In the genomic region with DNA sequence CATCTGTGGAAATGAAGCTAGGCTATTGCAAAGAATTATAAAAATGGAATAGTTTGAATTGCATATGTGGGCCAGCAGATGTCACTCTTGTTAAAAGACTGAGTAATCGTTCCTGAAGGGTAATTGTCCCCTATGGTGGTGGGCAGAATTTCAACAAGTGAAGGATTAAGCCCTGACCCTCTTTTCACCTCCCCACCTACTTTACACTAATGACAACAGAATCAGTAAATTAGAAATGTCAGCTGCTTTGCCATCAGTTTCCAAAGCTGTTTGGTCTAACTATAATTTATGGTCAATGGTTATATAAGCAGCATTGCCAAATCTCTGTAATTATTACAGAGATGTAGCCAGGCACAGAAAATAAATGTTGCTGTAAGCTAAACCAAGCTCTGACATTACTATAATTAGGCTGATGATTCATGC, we compare ENCODE assay signal across 9 cellular contexts.
DNase-seq lines count a peak whose midpoint lies in the region; ATAC-seq and TF ChIP-seq lines count a peak whose summit lies in the region.
"Had no signal": no experiment of that assay in that cellular context is flagged by ENCODE, and none has a peak within 500 bp of the region (broad histone marks: within the 10 kb centered on the region; RNA-seq: fewer than 3 reads in every experiment).

No MANE protein-coding gene starts in this region.

- H2AFZ ChIP-seq in GM23338 (no peak overlapping the region), SU-DHL-6 (ENCODE audit: low read depth, low read length, severe bottlenecking) (no peak overlapping the region), mesenchymal stem cell (ENCODE audit: low read depth, low read length) (no peak overlapping the region)

- no peaks in the 10 kb centered on the region for H3K9me3 Mint-ChIP-seq in GM23338

- no peak overlapping the region for H2AK5ac ChIP-seq in mesenchymal stem cell (ENCODE audit: low read length, severe bottlenecking)

- no peak overlapping the region for H3K23ac ChIP-seq in mesenchymal stem cell (ENCODE audit: low read length in 2 of 2)

- H4K20me1 ChIP-seq in GM23338 (replicated peaks; ENCODE audit: insufficient read depth) (no peaks in the 10 kb centered on the region), SU-DHL-6 (ENCODE audit: low read depth, low read length) (no peaks in the 10 kb centered on the region)

- H4K8ac ChIP-seq in mesenchymal stem cell (ENCODE audit: low read length) = no peak overlapping the region

- no peak overlapping the region for H3K4ac ChIP-seq in mesenchymal stem cell (ENCODE audit: low read depth in 1 of 2, low read length in 2 of 2)

- H3K79me2 ChIP-seq in GM23338 (replicated peaks; ENCODE audit: insufficient read depth) (no peaks in the 10 kb centered on the region), SU-DHL-6 (ENCODE audit: insufficient read depth, low read length) (no peaks in the 10 kb centered on the region)

- H3F3A ChIP-seq in GM23338 (replicated peaks; ENCODE audit: low read depth) = no peaks in the 10 kb centered on the region
- no peaks in the 10 kb centered on the region for H3F3A ChIP-seq in SU-DHL-6 (ENCODE audit: insufficient read depth)

- H3K9me2 ChIP-seq in GM23338 (ENCODE audit: insufficient read depth) (no peaks in the 10 kb centered on the region), SU-DHL-6 (replicated peaks; ENCODE audit: insufficient read depth, low read length) (no peaks in the 10 kb centered on the region)

- 0% methylated on average over 1 of the region's 1 CpG for WGBS in mesenchymal stem cell

- H3K9ac ChIP-seq in SU-DHL-6 (ENCODE audit: low read length) (no peak overlapping the region), mesenchymal stem cell (ENCODE audit: low read length) (no peak overlapping the region)

- H3K4me3 Mint-ChIP-seq in GM23338 = no peak overlapping the region

- no peak overlapping the region for H3K4me2 ChIP-seq in GM23338
- H3K4me2 ChIP-seq in SU-DHL-6 (ENCODE audit: low read depth, low read length, poor library complexity, severe bottlenecking) = no peak overlapping the region
- no peak overlapping the region for H3K4me2 ChIP-seq in mesenchymal stem cell (ENCODE audit: low read length, poor library complexity, severe bottlenecking)

- DNase-seq in ELF-1 (ENCODE audit: low read depth, low spot score) = peak; percentile 10
- peak; percentile 72 for DNase-seq in GM23338 (ENCODE audit: low spot score)
- DNase-seq in NCI-H1092 treated with DMSO at 0.1 percent for 48 hours (lab: John Stamatoyannopoulos, UW) = peak; percentile 66
- peak; percentile 82 for DNase-seq in mesenchymal stem cell
- DNase-seq in NK-92 treated with Interleukin-12 subunit alpha and Interleukin-12 subunit beta, amount 100 ng/mL, for 24 hours (lab: John Stamatoyannopoulos, UW) = no peak
- DNase-seq in kidney glomerular epithelial cell (lab: John Stamatoyannopoulos, UW) = no peak

- H2BK120ac ChIP-seq in mesenchymal stem cell (ENCODE audit: low read depth, low read length) = no peak overlapping the region

- ATAC-seq in GM23338 (peak; percentile 79), HG03196 (IDR thresholded peaks at IDR 0.05; ENCODE audit: unreplicated experiment) (no peak)

- no peak overlapping the region for H3K14ac ChIP-seq in mesenchymal stem cell (ENCODE audit: low read length in 2 of 2)

- no peak overlapping the region for H4K91ac ChIP-seq in mesenchymal stem cell (ENCODE audit: low read length)

- no peak overlapping the region for H2BK15ac ChIP-seq in mesenchymal stem cell (ENCODE audit: low read depth, poor library complexity, severe bottlenecking)

- H3K27ac Mint-ChIP-seq in GM23338 = no peak overlapping the region

- no peak overlapping the region for H2BK5ac ChIP-seq in mesenchymal stem cell (ENCODE audit: low read depth, low read length, poor library complexity, severe bottlenecking)

- H3K79me1 ChIP-seq in mesenchymal stem cell (replicated peaks; ENCODE audit: low read length, poor library complexity, severe bottlenecking) = no peaks in the 10 kb centered on the region

- H3K27me3 ChIP-seq in GM23338 (ENCODE audit: insufficient read depth) (no peaks in the 10 kb centered on the region), SU-DHL-6 (ENCODE audit: low read length) (no peaks in the 10 kb centered on the region), mesenchymal stem cell (ENCODE audit: control insufficient read depth in 1 of 2, insufficient read depth in 1 of 2, low read length in 2 of 2) (no peaks in the 10 kb centered on the region)

- H3K9me3 ChIP-seq in SU-DHL-6 (ENCODE audit: insufficient read depth, low read length) (no peaks in the 10 kb centered on the region), mesenchymal stem cell (ENCODE audit: control insufficient read depth, low read length) (no peaks in the 10 kb centered on the region)

- TF ChIP-seq CTCF in GM23338 (conservative IDR thresholded peaks at IDR 0.05; ENCODE audit: low read depth in 2 of 2) = peak; percentile 74 to 76
- peak; percentile 63 for TF ChIP-seq CTCF in SU-DHL-6 (IDR thresholded peaks at IDR 0.05; ENCODE audit: insufficient read depth, low read length, poor library complexity, severe bottlenecking)

- H3K4me1 Mint-ChIP-seq in GM23338 = peaks cover 18% of the 10 kb centered on the region; the same call in 2 of the 3 replicates

- H3K27me3 Mint-ChIP-seq in GM23338 (ENCODE audit: insufficient read depth, low read depth, poor library complexity) = peaks cover 8% of the 10 kb centered on the region

- no peaks in the 10 kb centered on the region for H3K36me3 Mint-ChIP-seq in GM23338 (ENCODE audit: low read depth)

- no peak overlapping the region for H3K4me3 ChIP-seq in GM23338
- H3K4me3 ChIP-seq in SU-DHL-6 (ENCODE audit: insufficient read depth, low read length, poor library complexity, severe bottlenecking) = no peak overlapping the region
- no peak overlapping the region for H3K4me3 ChIP-seq in mesenchymal stem cell (ENCODE audit: insufficient read depth in 1 of 2, low read depth in 1 of 2, low read length in 2 of 2)

- no peak overlapping the region for H2BK12ac ChIP-seq in mesenchymal stem cell (ENCODE audit: low read length in 2 of 2)

- peaks cover 11% of the 10 kb centered on the region for H3K4me1 ChIP-seq in GM23338 (ENCODE audit: insufficient read depth)
- H3K4me1 ChIP-seq in mesenchymal stem cell (ENCODE audit: control insufficient read depth, insufficient read depth, low read depth, low read length) = no peaks in the 10 kb centered on the region

- no peak overlapping the region for H3K18ac ChIP-seq in mesenchymal stem cell (ENCODE audit: low read depth in 1 of 2, low read length in 2 of 2)

- H3K27ac ChIP-seq in GM23338 (ENCODE audit: low read depth) (no peak overlapping the region), SU-DHL-6 (ENCODE audit: low read depth, low read length) (no peak overlapping the region), mesenchymal stem cell (ENCODE audit: low read length, poor library complexity, severe bottlenecking) (no peak overlapping the region)
- H3K27ac ChIP-seq: epithelial cell of prostate had no signal

- H3K36me3 ChIP-seq in GM23338 (ENCODE audit: insufficient read depth) (no peaks in the 10 kb centered on the region), SU-DHL-6 (ENCODE audit: low read length) (no peaks in the 10 kb centered on the region), mesenchymal stem cell (ENCODE audit: control insufficient read depth in 1 of 2, insufficient read depth in 2 of 2, low read depth in 1 of 2, low read length in 2 of 2) (no peaks in the 10 kb centered on the region)

TF ChIP-seq in GM23338, 12 proteins besides CTCF, POLR2A, EP300 and RAD21 (continues in another document):
- TF ChIP-seq CREB1 (CRISPR knock-in tag; IDR thresholded peaks at IDR 0.05; ENCODE audit: low read depth) = no peak

Comparison
In these comparisons a context has a peak if more than half of its experiments do, and no peak if none do; other contexts are left out.
1. DNase-seq: peak in ELF-1 (single experiment), GM23338 (single experiment), NCI-H1092 treated with DMSO at 0.1 percent for 48 hours (single experiment) and mesenchymal stem cell (single experiment); none in NK-92 treated with Interleukin-12 subunit alpha and Interleukin-12 subunit beta, amount 100 ng/mL, for 24 hours (single experiment) and kidney glomerular epithelial cell (single experiment).